In the genomic region with DNA sequence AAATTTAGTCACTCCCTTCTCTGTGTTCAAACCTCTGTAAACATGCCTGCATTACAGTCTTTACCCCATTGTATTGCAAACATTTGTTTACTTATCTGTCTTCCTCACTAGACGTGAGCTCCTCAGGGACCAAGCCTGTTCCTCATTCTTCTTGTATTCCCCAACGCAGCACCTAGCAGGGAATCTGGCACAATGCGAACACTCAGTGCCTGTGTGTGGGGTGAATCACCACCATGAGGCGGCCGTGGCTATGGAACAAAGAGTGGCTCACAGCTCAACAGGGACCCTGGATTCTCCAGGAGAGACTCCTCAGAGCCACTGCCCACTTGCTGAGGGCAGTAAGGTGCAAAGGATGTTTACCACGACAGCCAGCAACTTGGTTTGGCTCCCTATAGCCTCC, we compare ENCODE assay signal across 25 cellular contexts.
DNase-seq lines count a peak whose midpoint lies in the region; ATAC-seq and TF ChIP-seq lines count a peak whose summit lies in the region.
"Had no signal": no experiment of that assay in that cellular context is flagged by ENCODE, and none has a peak within 500 bp of the region (broad histone marks: within the 10 kb centered on the region; RNA-seq: fewer than 3 reads in every experiment).

No MANE protein-coding gene starts in this region.

- H3K36me3 ChIP-seq in neural cell (ENCODE audit: insufficient read depth, low read length), result no peaks in the 10 kb centered on the region
- H3K36me3 ChIP-seq: Peyer's patch, suprapubic skin had no signal

- H3K79me2 ChIP-seq in neural cell (replicated peaks; ENCODE audit: insufficient read depth, low read length), result no peaks in the 10 kb centered on the region

- H3K4me3 ChIP-seq in neural cell (ENCODE audit: low read length), result no peak overlapping the region
- H3K4me3 ChIP-seq: Peyer's patch, suprapubic skin had no signal

- H3K9me3 ChIP-seq in neural cell (ENCODE audit: low read length), result no peaks in the 10 kb centered on the region
- H3K9me3 ChIP-seq: suprapubic skin had no signal

- H3K4me3 Mint-ChIP-seq in brain (no peak overlapping the region), endothelial cell (ENCODE audit: unreplicated experiment) (no peak overlapping the region)
- H3K4me3 Mint-ChIP-seq: CD4-positive, alpha-beta memory T cell; stimulated activated memory B cell treated with anti-CD40 and anti-IgM and Interleukin-4, amounts not matched to agents 10 μg/mL and 1 μg/mL and 100 μg/mL, for 72 hours; T-helper 1 cell treated with Interleukin-12 subunit alpha and Interleukin-12 subunit beta and Interleukin-4 antibody, amounts not matched to agents 30 μg/mL and 1 μg/mL, for 36 hours had no signal

- H3K9ac ChIP-seq in neural cell (ENCODE audit: low read length), result no peak overlapping the region

- no peak for ATAC-seq in GM18870 (IDR thresholded peaks at IDR 0.05; ENCODE audit: unreplicated experiment)
- ATAC-seq: stimulated activated memory B cell treated with anti-CD40 and anti-IgM and Interleukin-4, amounts not matched to agents 10 μg/mL and 1 μg/mL and 100 μg/mL, for 72 hours had no signal

- H3K9me3 Mint-ChIP-seq in brain (peaks cover 0 to 4% (median 0%) of the 10 kb centered on the region in 5 experiments), endothelial cell (ENCODE audit: unreplicated experiment) (no peaks in the 10 kb centered on the region)
- H3K9me3 Mint-ChIP-seq: CD4-positive, alpha-beta memory T cell; stimulated activated memory B cell treated with anti-CD40 and anti-IgM and Interleukin-4, amounts not matched to agents 10 μg/mL and 1 μg/mL and 100 μg/mL, for 72 hours; T-helper 1 cell treated with Interleukin-12 subunit alpha and Interleukin-12 subunit beta and Interleukin-4 antibody, amounts not matched to agents 30 μg/mL and 1 μg/mL, for 36 hours had no signal

- no peak for TF ChIP-seq RAD21 in neural cell (conservative IDR thresholded peaks at IDR 0.05)

- H3K9me2 ChIP-seq in neural cell (ENCODE audit: insufficient read depth, low read length), result no peaks in the 10 kb centered on the region

- no peaks in the 10 kb centered on the region for H3K27me3 ChIP-seq in neural cell (ENCODE audit: insufficient read depth, low read depth, low read length)
- H3K27me3 ChIP-seq: Peyer's patch had no signal

- no peak for TF ChIP-seq EP300 in neural cell (conservative IDR thresholded peaks at IDR 0.05; ENCODE audit: poor library complexity, severe bottlenecking)

- H4K20me1 ChIP-seq in neural cell (ENCODE audit: insufficient read depth), result no peaks in the 10 kb centered on the region

- TF ChIP-seq CTCF in brain (conservative IDR thresholded peaks at IDR 0.05), result no peak
- no peak for TF ChIP-seq CTCF in neural cell (IDR thresholded peaks at IDR 0.05; ENCODE audit: poor library complexity, severe bottlenecking)
- no peak for TF ChIP-seq CTCF in endothelial cell (IDR thresholded peaks at IDR 0.05; ENCODE audit: unreplicated experiment)

- H3K27me3 Mint-ChIP-seq in brain, result peaks cover 2% of the 10 kb centered on the region
- H3K27me3 Mint-ChIP-seq in endothelial cell (ENCODE audit: unreplicated experiment), result peaks cover 3% of the 10 kb centered on the region

- no peak overlapping the region for H2AFZ ChIP-seq in neural cell (ENCODE audit: low read depth, low read length)

- H3F3A ChIP-seq in neural cell (ENCODE audit: insufficient read depth, low read length, poor library complexity, severe bottlenecking), result no peaks in the 10 kb centered on the region

- peak overlapping the region in 3 of 5 experiments; percentile 72 to 81 (median 74) for H3K27ac Mint-ChIP-seq in brain
- H3K27ac Mint-ChIP-seq in endothelial cell (ENCODE audit: unreplicated experiment), result no peak overlapping the region
- H3K27ac Mint-ChIP-seq: CD4-positive, alpha-beta memory T cell; stimulated activated memory B cell treated with anti-CD40 and anti-IgM and Interleukin-4, amounts not matched to agents 10 μg/mL and 1 μg/mL and 100 μg/mL, for 72 hours; T-helper 1 cell treated with Interleukin-12 subunit alpha and Interleukin-12 subunit beta and Interleukin-4 antibody, amounts not matched to agents 30 μg/mL and 1 μg/mL, for 36 hours had no signal

- H3K36me3 Mint-ChIP-seq in brain (no peaks in the 10 kb centered on the region), endothelial cell (ENCODE audit: low read depth, unreplicated experiment) (peaks cover 3% of the 10 kb centered on the region)
- H3K36me3 Mint-ChIP-seq: CD4-positive, alpha-beta memory T cell; stimulated activated memory B cell treated with anti-CD40 and anti-IgM and Interleukin-4, amounts not matched to agents 10 μg/mL and 1 μg/mL and 100 μg/mL, for 72 hours had no signal

- H3K4me2 ChIP-seq in neural cell (ENCODE audit: low read length), result no peak overlapping the region

- H3K4me1 Mint-ChIP-seq in brain, result peaks cover 69% of the 10 kb centered on the region
- peaks cover 5% of the 10 kb centered on the region for H3K4me1 Mint-ChIP-seq in endothelial cell (ENCODE audit: unreplicated experiment)
- H3K4me1 Mint-ChIP-seq: CD4-positive, alpha-beta memory T cell; stimulated activated memory B cell treated with anti-CD40 and anti-IgM and Interleukin-4, amounts not matched to agents 10 μg/mL and 1 μg/mL and 100 μg/mL, for 72 hours had no signal

- DNase-seq in NCI-H1417 (lab: John Stamatoyannopoulos, UW) (peak in 2 of 3 experiments; percentile 34 to 63), NCI-H1417 treated with DMSO at 0.1 percent for 48 hours (lab: John Stamatoyannopoulos, UW) (no peak), NCI-H1092 (lab: John Stamatoyannopoulos, UW) (peak; percentile 7), hepatic stellate cell (ENCODE audit: low spot score) (no peak), endothelial cell (ENCODE audit: low spot score) (no peak)
- DNase-seq: 8988T; activated CD4-positive, alpha-beta T cell treated with anti-CD3 and anti-CD28 coated beads for 48 hours; activated naive CD4-positive, alpha-beta T cell; activated T-cell treated with anti-CD3 and anti-CD28 coated beads, Interleukin-2, amount 50 U/mL, for 48 hours; CD4-positive, alpha-beta memory T cell; DMS153; effector CD4-positive, alpha-beta T cell; GDM1; NCI-H1930; NCI-H510A treated with DMSO at 0.1 percent for 48 hours; NK-92 treated with Interleukin-12 subunit alpha and Interleukin-12 subunit beta, amount 100 ng/mL, for 24 hours; Peyer's patch; retina; stimulated activated CD4-positive, alpha-beta T cell treated with anti-CD3 and anti-CD28 coated beads, Interleukin-4, amount 100 ng/mL, for 1 hour had no signal

- no peak overlapping the region for H3K27ac ChIP-seq in neural cell (ENCODE audit: low read length)
- H3K27ac ChIP-seq: Peyer's patch, suprapubic skin had no signal

TF ChIP-seq in neural cell, 6 proteins besides CTCF, POLR2A, EP300 and RAD21:
- peak; percentile 18 for TF ChIP-seq POLR2AphosphoS5 (IDR thresholded peaks at IDR 0.05)
- TF ChIP-seq, protein P1, sequence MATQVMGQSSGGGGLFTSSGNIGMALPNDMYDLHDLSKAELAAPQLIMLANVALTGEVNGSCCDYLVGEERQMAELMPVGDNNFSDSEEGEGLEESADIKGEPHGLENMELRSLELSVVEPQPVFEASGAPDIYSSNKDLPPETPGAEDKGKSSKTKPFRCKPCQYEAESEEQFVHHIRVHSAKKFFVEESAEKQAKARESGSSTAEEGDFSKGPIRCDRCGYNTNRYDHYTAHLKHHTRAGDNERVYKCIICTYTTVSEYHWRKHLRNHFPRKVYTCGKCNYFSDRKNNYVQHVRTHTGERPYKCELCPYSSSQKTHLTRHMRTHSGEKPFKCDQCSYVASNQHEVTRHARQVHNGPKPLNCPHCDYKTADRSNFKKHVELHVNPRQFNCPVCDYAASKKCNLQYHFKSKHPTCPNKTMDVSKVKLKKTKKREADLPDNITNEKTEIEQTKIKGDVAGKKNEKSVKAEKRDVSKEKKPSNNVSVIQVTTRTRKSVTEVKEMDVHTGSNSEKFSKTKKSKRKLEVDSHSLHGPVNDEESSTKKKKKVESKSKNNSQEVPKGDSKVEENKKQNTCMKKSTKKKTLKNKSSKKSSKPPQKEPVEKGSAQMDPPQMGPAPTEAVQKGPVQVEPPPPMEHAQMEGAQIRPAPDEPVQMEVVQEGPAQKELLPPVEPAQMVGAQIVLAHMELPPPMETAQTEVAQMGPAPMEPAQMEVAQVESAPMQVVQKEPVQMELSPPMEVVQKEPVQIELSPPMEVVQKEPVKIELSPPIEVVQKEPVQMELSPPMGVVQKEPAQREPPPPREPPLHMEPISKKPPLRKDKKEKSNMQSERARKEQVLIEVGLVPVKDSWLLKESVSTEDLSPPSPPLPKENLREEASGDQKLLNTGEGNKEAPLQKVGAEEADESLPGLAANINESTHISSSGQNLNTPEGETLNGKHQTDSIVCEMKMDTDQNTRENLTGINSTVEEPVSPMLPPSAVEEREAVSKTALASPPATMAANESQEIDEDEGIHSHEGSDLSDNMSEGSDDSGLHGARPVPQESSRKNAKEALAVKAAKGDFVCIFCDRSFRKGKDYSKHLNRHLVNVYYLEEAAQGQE (IDR thresholded peaks at IDR 0.05; ENCODE audit: borderline replicate concordance), result no peak
TF ChIP-seq in neural cell: peak in this region for 1.

Comparison
In these comparisons a context has a peak if more than half of its experiments do, and no peak if none do; other contexts are left out.
1. DNase-seq: peak in NCI-H1417 (2 of 3) and NCI-H1092 (single experiment); none in NCI-H1417 treated with DMSO at 0.1 percent for 48 hours (single experiment), hepatic stellate cell (single experiment) and endothelial cell (single experiment).